ENCODE assay signal across 22 cellular contexts in genomic region chr6:122364084-122364483, GRCh38.
"Had no signal": no experiment of that assay in that cellular context is flagged by ENCODE, and none has a peak within 500 bp of the region (broad histone marks: within the 10 kb centered on the region; RNA-seq: fewer than 3 reads in every experiment).

No MANE protein-coding gene starts in this region.

- H3K4me1 ChIP-seq: body of pancreas, foreskin keratinocyte, lower lobe of right lung, spleen, upper lobe of left lung had no signal

- H3K27ac Mint-ChIP-seq: activated B cell treated with CpG ODN at 0.5 μM for 24 hours; activated CD4-positive, alpha-beta T cell treated with anti-CD3 and anti-CD28 coated beads for 36 hours; activated naive CD8-positive, alpha-beta T cell treated with anti-CD3 and anti-CD28 coated beads, Interleukin-2, amount 50 U/mL, for 24 hours; activated T-cell treated with anti-CD3 and anti-CD28 coated beads, Interleukin-2, amount 50 U/mL, for 72 hours; naive thymus-derived CD8-positive, alpha-beta T cell; progenitor cell of endocrine pancreas; T-helper 1 cell treated with Interleukin-12 subunit alpha and Interleukin-12 subunit beta and Interleukin-4 antibody, amounts not matched to agents 30 μg/mL and 1 μg/mL, for 36 hours had no signal

- H3K4me3 ChIP-seq: body of pancreas, cardiac muscle cell, lower lobe of right lung, spleen, upper lobe of left lung had no signal

- H3K27ac ChIP-seq: body of pancreas, cardiac muscle cell, foreskin keratinocyte, lower lobe of right lung, spleen, upper lobe of left lung had no signal

- ATAC-seq: activated CD4-positive, alpha-beta T cell treated with anti-CD3 and anti-CD28 coated beads for 36 hours; activated naive CD8-positive, alpha-beta T cell treated with anti-CD3 and anti-CD28 coated beads, Interleukin-2, amount 50 U/mL, for 24 hours; activated T-cell treated with anti-CD3 and anti-CD28 coated beads, Interleukin-2, amount 50 U/mL, for 72 hours; body of pancreas; foreskin keratinocyte; left lobe of liver; lower lobe of right lung; naive thymus-derived CD8-positive, alpha-beta T cell; stimulated activated naive CD8-positive, alpha-beta T cell treated with anti-CD3 and anti-CD28 coated beads, Interleukin-15, Interleukin-2, amounts not matched to agents 100 U/mL and 50 U/mL, for 24 hours had no signal

- DNase-seq: activated B cell treated with CpG ODN at 0.5 μM for 24 hours; activated CD4-positive, alpha-beta T cell treated with anti-CD3 and anti-CD28 coated beads for 36 hours; activated CD4-positive, alpha-beta T cell treated with anti-CD3 and anti-CD28 coated beads, Interleukin-2, amount 50 U/mL, for 4 hours; activated effector memory CD4-positive, alpha-beta T cell treated with anti-CD3 and anti-CD28 coated beads, Interleukin-2, amount 50 U/mL, for 16 hours; activated naive CD4-positive, alpha-beta T cell treated with anti-CD3 and anti-CD28 coated beads, Interleukin-2, amount 50 U/mL, for 16 hours; activated naive CD8-positive, alpha-beta T cell treated with anti-CD3 and anti-CD28 coated beads, Interleukin-2, amount 50 U/mL, for 24 hours; activated T-cell treated with anti-CD3 and anti-CD28 coated beads, Interleukin-2, amount 50 U/mL, for 72 hours; cortex of kidney; foreskin keratinocyte; kidney; lower lobe of right lung; naive thymus-derived CD8-positive, alpha-beta T cell; spleen; stimulated activated CD4-positive, alpha-beta T cell treated with anti-CD3 and anti-CD28 coated beads, Interleukin-4, amount 100 ng/mL, for 1 hour; stimulated activated naive CD8-positive, alpha-beta T cell treated with anti-CD3 and anti-CD28 coated beads, Interleukin-15, Interleukin-2, amounts not matched to agents 100 U/mL and 50 U/mL, for 24 hours; T1000; upper lobe of left lung had no signal

- H3K9me3 Mint-ChIP-seq: activated B cell treated with CpG ODN at 0.5 μM for 24 hours; activated naive CD8-positive, alpha-beta T cell treated with anti-CD3 and anti-CD28 coated beads, Interleukin-2, amount 50 U/mL, for 24 hours; activated T-cell treated with anti-CD3 and anti-CD28 coated beads, Interleukin-2, amount 50 U/mL, for 72 hours; T-helper 1 cell treated with Interleukin-12 subunit alpha and Interleukin-12 subunit beta and Interleukin-4 antibody, amounts not matched to agents 30 μg/mL and 1 μg/mL, for 36 hours had no signal

- H3K4me1 Mint-ChIP-seq: activated B cell treated with CpG ODN at 0.5 μM for 24 hours; activated CD4-positive, alpha-beta T cell treated with anti-CD3 and anti-CD28 coated beads for 36 hours; activated naive CD8-positive, alpha-beta T cell treated with anti-CD3 and anti-CD28 coated beads, Interleukin-2, amount 50 U/mL, for 24 hours; naive thymus-derived CD8-positive, alpha-beta T cell had no signal

- H3K27me3 ChIP-seq: body of pancreas, cardiac muscle cell, upper lobe of left lung had no signal

- H3K36me3 ChIP-seq: cardiac muscle cell, lower lobe of right lung, spleen, upper lobe of left lung had no signal

- H3K4me3 Mint-ChIP-seq: activated B cell treated with CpG ODN at 0.5 μM for 24 hours; activated CD4-positive, alpha-beta T cell treated with anti-CD3 and anti-CD28 coated beads for 36 hours; activated naive CD8-positive, alpha-beta T cell treated with anti-CD3 and anti-CD28 coated beads, Interleukin-2, amount 50 U/mL, for 24 hours; activated T-cell treated with anti-CD3 and anti-CD28 coated beads, Interleukin-2, amount 50 U/mL, for 72 hours; naive thymus-derived CD8-positive, alpha-beta T cell; T-helper 1 cell treated with Interleukin-12 subunit alpha and Interleukin-12 subunit beta and Interleukin-4 antibody, amounts not matched to agents 30 μg/mL and 1 μg/mL, for 36 hours had no signal

- H3K27me3 Mint-ChIP-seq: activated naive CD8-positive, alpha-beta T cell treated with anti-CD3 and anti-CD28 coated beads, Interleukin-2, amount 50 U/mL, for 24 hours; progenitor cell of endocrine pancreas had no signal

- H3K9me3 ChIP-seq: body of pancreas, lower lobe of right lung, spleen, upper lobe of left lung had no signal

- H3K36me3 Mint-ChIP-seq: naive thymus-derived CD8-positive, alpha-beta T cell had no signal
